Comparison of ENCODE assay signal across 10 cellular contexts in genomic region chr7:128168667-128169210, GRCh38.
DNase-seq lines count a peak whose midpoint lies in the region; ATAC-seq and TF ChIP-seq lines count a peak whose summit lies in the region.
"Had no signal": no experiment of that assay in that cellular context is flagged by ENCODE, and none has a peak within 500 bp of the region (broad histone marks: within the 10 kb centered on the region; RNA-seq: fewer than 3 reads in every experiment).

No MANE protein-coding gene starts in this region.

- no peak overlapping the region for H3K23ac ChIP-seq in mesenchymal stem cell (ENCODE audit: low read length in 2 of 2)

- peak overlapping the region; percentile 67 for H3K4me3 Mint-ChIP-seq in central memory CD8-positive, alpha-beta T cell

- H3K9me3 ChIP-seq in BLaER1 treated with 17β-estradiol and CSF1 and Interleukin-3, amounts not matched to agents 10 nM and 100 nM (replicated peaks in 1 of 11), result peaks cover 0 to 23% (median 4%) of the 10 kb centered on the region in 11 experiments; a peak in 8 of 22 replicates
- H3K9me3 ChIP-seq in mesenchymal stem cell (ENCODE audit: control insufficient read depth, low read length), result no peaks in the 10 kb centered on the region
- H3K9me3 ChIP-seq: ascending aorta had no signal

- POLR2A ChIA-PET in HEK293T (lab: Yijun Ruan, JAX), result no interaction called here

- peaks cover 20 to 50% (median 40%) of the 10 kb centered on the region in 10 experiments for H3K4me1 ChIP-seq in BLaER1 treated with 17β-estradiol and CSF1 and Interleukin-3, amounts not matched to agents 10 nM and 100 nM
- H3K4me1 ChIP-seq in mesenchymal stem cell (ENCODE audit: control insufficient read depth, insufficient read depth, low read depth, low read length), result peaks cover 36% of the 10 kb centered on the region

- no peak overlapping the region for H3K18ac ChIP-seq in mesenchymal stem cell (ENCODE audit: low read depth in 1 of 2, low read length in 2 of 2)

- H3K36me3 Mint-ChIP-seq in central memory CD8-positive, alpha-beta T cell (ENCODE audit: insufficient read depth), result no peaks in the 10 kb centered on the region

- H3K27ac Mint-ChIP-seq in central memory CD8-positive, alpha-beta T cell (ENCODE audit: low read depth), result no peak overlapping the region

- peaks cover 24% of the 10 kb centered on the region for H3K4me1 Mint-ChIP-seq in central memory CD8-positive, alpha-beta T cell

- no peak overlapping the region for H3K14ac ChIP-seq in mesenchymal stem cell (ENCODE audit: low read length in 2 of 2)

- no peaks in the 10 kb centered on the region for H3K36me3 ChIP-seq in BLaER1 treated with 17β-estradiol and CSF1 and Interleukin-3, amounts not matched to agents 10 nM and 100 nM
- no peaks in the 10 kb centered on the region for H3K36me3 ChIP-seq in mesenchymal stem cell (ENCODE audit: control insufficient read depth in 1 of 2, insufficient read depth in 2 of 2, low read depth in 1 of 2, low read length in 2 of 2)
- H3K36me3 ChIP-seq: ascending aorta had no signal

- ATAC-seq in central memory CD8-positive, alpha-beta T cell (replicated peaks; ENCODE audit: extremely low read depth, poor library complexity, severe bottlenecking), result no peak
- ATAC-seq in GM21360 (IDR thresholded peaks at IDR 0.05; ENCODE audit: unreplicated experiment), result no peak
- no peak for ATAC-seq in GM18870 (IDR thresholded peaks at IDR 0.05; ENCODE audit: unreplicated experiment)
- ATAC-seq in GM19035 (IDR thresholded peaks at IDR 0.05; ENCODE audit: unreplicated experiment), result no peak

- no peak overlapping the region for H2AK5ac ChIP-seq in mesenchymal stem cell (ENCODE audit: low read length, severe bottlenecking)

- no peak overlapping the region for H2BK15ac ChIP-seq in mesenchymal stem cell (ENCODE audit: low read depth, poor library complexity, severe bottlenecking)

- H3K4me2 ChIP-seq in BLaER1 treated with 17β-estradiol and CSF1 and Interleukin-3, amounts not matched to agents 10 nM and 100 nM, result peak overlapping the region; percentile 94 to 100 (median 99); a peak in 18 of 22 replicates
- H3K4me2 ChIP-seq in mesenchymal stem cell (ENCODE audit: low read length, poor library complexity, severe bottlenecking), result no peak overlapping the region
- H3K4me2 ChIP-seq: PC-9 had no signal

- H3K4ac ChIP-seq in mesenchymal stem cell (ENCODE audit: low read depth in 1 of 2, low read length in 2 of 2), result no peak overlapping the region

- no peaks in the 10 kb centered on the region for H3K79me1 ChIP-seq in mesenchymal stem cell (replicated peaks; ENCODE audit: low read length, poor library complexity, severe bottlenecking)

- H4K20me1 ChIP-seq in BLaER1 treated with 17β-estradiol and CSF1 and Interleukin-3, amounts not matched to agents 10 nM and 100 nM, result peaks cover 0 to 36% (median 6%) of the 10 kb centered on the region in 11 experiments; a peak in 11 of 22 replicates

- H4K8ac ChIP-seq in mesenchymal stem cell (ENCODE audit: low read length), result no peak overlapping the region

- no peak overlapping the region for H2BK5ac ChIP-seq in mesenchymal stem cell (ENCODE audit: low read depth, low read length, poor library complexity, severe bottlenecking)

- H2BK12ac ChIP-seq in mesenchymal stem cell (ENCODE audit: low read length in 2 of 2), result no peak overlapping the region

- CTCF ChIA-PET in HEK293T (lab: Yijun Ruan, JAX), result interaction anchor here (0.6 kb wide), 1 partner anchor 43 kb away, joined by 3 read pairs; no protein-coding TSS in a partner anchor

- H3K27ac ChIP-seq in BLaER1 treated with 17β-estradiol and CSF1 and Interleukin-3, amounts not matched to agents 10 nM and 100 nM, result no peak overlapping the region
- H3K27ac ChIP-seq in mesenchymal stem cell (ENCODE audit: low read length, poor library complexity, severe bottlenecking), result no peak overlapping the region
- H3K27ac ChIP-seq: ascending aorta, PC-9 had no signal

- WGBS in mesenchymal stem cell, result 5% methylated on average over 16 of the region's 16 CpGs

- peaks cover 67% of the 10 kb centered on the region for H3K27me3 Mint-ChIP-seq in central memory CD8-positive, alpha-beta T cell

- H3K9ac ChIP-seq in BLaER1 treated with 17β-estradiol and CSF1 and Interleukin-3, amounts not matched to agents 10 nM and 100 nM, result no peak overlapping the region
- H3K9ac ChIP-seq in mesenchymal stem cell (ENCODE audit: low read length), result no peak overlapping the region

- no peak overlapping the region for H2BK120ac ChIP-seq in mesenchymal stem cell (ENCODE audit: low read depth, low read length)

- no peak overlapping the region for H2AFZ ChIP-seq in mesenchymal stem cell (ENCODE audit: low read depth, low read length)
- H2AFZ ChIP-seq: PC-9 had no signal

- H4K91ac ChIP-seq in mesenchymal stem cell (ENCODE audit: low read length), result no peak overlapping the region

- DNase-seq in HEK293T (ENCODE audit: extremely low spot score), result peak; percentile 58
- no peak for DNase-seq in central memory CD8-positive, alpha-beta T cell (ENCODE audit: low spot score in 2 of 2)
- DNase-seq in mesenchymal stem cell, result peak; percentile 22
- no peak for DNase-seq in NK-92 treated with Interleukin-12 subunit alpha and Interleukin-12 subunit beta, amount 100 ng/mL, for 24 hours (lab: John Stamatoyannopoulos, UW)

- no peaks in the 10 kb centered on the region for H3K9me3 Mint-ChIP-seq in central memory CD8-positive, alpha-beta T cell

- peaks cover 61 to 79% (median 73%) of the 10 kb centered on the region in 11 experiments for H3K27me3 ChIP-seq in BLaER1 treated with 17β-estradiol and CSF1 and Interleukin-3, amounts not matched to agents 10 nM and 100 nM
- peaks cover 84 to 87% of the 10 kb centered on the region in 2 experiments for H3K27me3 ChIP-seq in mesenchymal stem cell (ENCODE audit: control insufficient read depth in 1 of 2, insufficient read depth in 1 of 2, low read length in 2 of 2)

- H3K4me3 ChIP-seq in BLaER1 treated with 17β-estradiol and CSF1 and Interleukin-3, amounts not matched to agents 10 nM and 100 nM, result peak overlapping the region in 3 of 10 experiments; percentile 61 to 73 (median 63); a peak in 1 of 20 replicates
- H3K4me3 ChIP-seq in mesenchymal stem cell (ENCODE audit: insufficient read depth in 1 of 2, low read depth in 1 of 2, low read length in 2 of 2), result no peak overlapping the region
- H3K4me3 ChIP-seq: PC-9 had no signal

TF ChIP-seq in HEK293T, 16 proteins besides CTCF, POLR2A, EP300 and RAD21:
- TF ChIP-seq FOXM1 (IDR thresholded peaks at IDR 0.05; ENCODE audit: borderline replicate concordance) (no peak), CTBP1 (IDR thresholded peaks at IDR 0.05; ENCODE audit: borderline replicate concordance) (no peak), L3MBTL2 (conservative IDR thresholded peaks at IDR 0.05) (no peak), SP1 (IDR thresholded peaks at IDR 0.05) (no peak)

Comparison
In these comparisons a context has a peak if more than half of its experiments do, and no peak if none do; other contexts are left out.
1. DNase-seq: peak in HEK293T (single experiment) and mesenchymal stem cell (single experiment); none in central memory CD8-positive, alpha-beta T cell (0 of 2) and NK-92 treated with Interleukin-12 subunit alpha and Interleukin-12 subunit beta, amount 100 ng/mL, for 24 hours (single experiment).